Comparison of ENCODE assay signal across 9 cellular contexts in the genomic region with DNA sequence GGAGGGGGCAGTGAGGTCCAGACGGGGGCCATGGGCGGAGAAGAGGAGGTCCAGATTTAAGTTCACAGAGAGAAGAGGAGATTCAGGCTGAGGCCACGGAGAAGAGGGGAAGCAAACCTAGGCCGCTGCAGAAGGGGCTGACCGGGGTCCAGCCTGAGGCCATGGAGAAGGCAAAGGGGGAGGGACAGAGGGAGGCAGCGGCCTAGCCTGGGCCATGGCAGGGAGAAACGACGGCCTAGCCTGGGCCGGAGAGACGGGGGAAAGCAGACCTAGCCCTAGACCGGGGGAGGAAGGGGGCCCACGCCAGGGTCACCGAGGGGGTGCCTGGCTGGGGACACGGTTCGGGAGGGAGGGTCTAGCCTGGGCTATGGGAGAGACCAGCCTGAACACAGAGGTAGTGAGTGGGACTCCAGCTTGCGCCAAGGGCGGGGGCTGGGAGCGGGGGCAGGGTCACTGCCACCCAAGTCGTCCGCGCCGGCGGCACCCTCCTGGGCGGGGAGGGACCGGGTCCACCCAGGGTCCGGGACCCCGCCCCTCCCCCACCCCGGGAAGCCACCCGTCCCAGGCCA. TPM values are rescaled to one million over a fixed set of nuclear protein-coding genes. Genes with fewer than 3 reads are reported as not detected.
DNase-seq lines count a peak whose midpoint lies in the region; ATAC-seq, FAIRE-seq and TF ChIP-seq lines count a peak whose summit lies in the region.
"Had no signal": no experiment of that assay in that cellular context is flagged by ENCODE, and none has a peak within 500 bp of the region (broad histone marks: within the 10 kb centered on the region; RNA-seq: fewer than 3 reads in every experiment).

No MANE protein-coding gene starts in this region.

- DNase-seq in COR-L47 (lab: John Stamatoyannopoulos, UW) (peak; percentile 43), HTR-8/SVneo (ENCODE audit: insufficient read length, low spot score) (peak; percentile 23), hepatocyte (ENCODE audit: low spot score) (peak; percentile 61), skeletal muscle cell (ENCODE audit: low read depth) (no peak)
- no peak for DNase-seq in activated naive CD8-positive, alpha-beta T cell treated with anti-CD3 and anti-CD28 coated beads for 36 hours
- no peak for DNase-seq in central memory CD4-positive, alpha-beta T cell

- no peaks in the 10 kb centered on the region for H3K9me2 ChIP-seq in hepatocyte (replicated peaks; ENCODE audit: insufficient read depth)

- no peaks in the 10 kb centered on the region for H3K27me3 ChIP-seq in hepatocyte

- ATAC-seq in GM21360 (IDR thresholded peaks at IDR 0.05; ENCODE audit: unreplicated experiment) (peak; percentile 17), GM18858 (IDR thresholded peaks at IDR 0.05; ENCODE audit: unreplicated experiment) (no peak)

- H3K4me1 ChIP-seq in hepatocyte (ENCODE audit: insufficient read depth): peaks cover 48% of the 10 kb centered on the region

- no peaks in the 10 kb centered on the region for H3K9me3 ChIP-seq in hepatocyte (ENCODE audit: low read depth)

- H3K27me3 Mint-ChIP-seq in activated naive CD8-positive, alpha-beta T cell treated with anti-CD3 and anti-CD28 coated beads for 36 hours: no peaks in the 10 kb centered on the region

- peaks cover 58% of the 10 kb centered on the region for H3K79me2 ChIP-seq in hepatocyte

- H3K27ac ChIP-seq in hepatocyte: peak overlapping the region; percentile 100

- peaks cover 63% of the 10 kb centered on the region for H3K4me1 Mint-ChIP-seq in activated naive CD8-positive, alpha-beta T cell treated with anti-CD3 and anti-CD28 coated beads for 36 hours

- H3K4me3 Mint-ChIP-seq in activated naive CD8-positive, alpha-beta T cell treated with anti-CD3 and anti-CD28 coated beads for 36 hours: peak overlapping the region; percentile 97

- 0% methylated on average over 5 of the region's 29 CpGs for WGBS in hepatocyte (ENCODE audit: low lambda C conversion rate, missing lambda C conversion rate)

- peaks cover 48% of the 10 kb centered on the region for H4K20me1 ChIP-seq in hepatocyte (ENCODE audit: insufficient read depth, poor library complexity, severe bottlenecking)

- peak overlapping the region; percentile 94 for H3K27ac Mint-ChIP-seq in activated naive CD8-positive, alpha-beta T cell treated with anti-CD3 and anti-CD28 coated beads for 36 hours

- no peak for FAIRE-seq in HTR-8/SVneo (lab: Jason Lieb, UNC)
- FAIRE-seq: TTC549 had no signal

- peak overlapping the region; percentile 65 for H2AFZ ChIP-seq in hepatocyte

- no peak for TF ChIP-seq CTCF in hepatocyte (IDR thresholded peaks at IDR 0.05; ENCODE audit: poor library complexity)

- peak overlapping the region; percentile 98 for H3K4me2 ChIP-seq in hepatocyte

- no peaks in the 10 kb centered on the region for H3K36me3 ChIP-seq in hepatocyte (replicated peaks; ENCODE audit: insufficient read depth, low read depth)

- H3K36me3 Mint-ChIP-seq in activated naive CD8-positive, alpha-beta T cell treated with anti-CD3 and anti-CD28 coated beads for 36 hours: peaks cover 17% of the 10 kb centered on the region

- no peaks in the 10 kb centered on the region for H3K9me3 Mint-ChIP-seq in activated naive CD8-positive, alpha-beta T cell treated with anti-CD3 and anti-CD28 coated beads for 36 hours

- H3K4me3 ChIP-seq in hepatocyte (peak overlapping the region; percentile 100), skeletal muscle cell (ENCODE audit: low read depth, low read length) (peak overlapping the region; percentile 96)

RNA-seq across cellular contexts. Expression of a gene that starts 0.5 kb away (rescaled TPM):
- 100 to 1,000 TPM; 324 to 332 TPM for total RNA-seq in activated naive CD8-positive, alpha-beta T cell treated with anti-CD3 and anti-CD28 coated beads for 36 hours
- total RNA-seq in hepatocyte: 139 and 165 TPM in 2 replicates
- polyA plus RNA-seq in hepatocyte: 260 and 261 TPM in 2 replicates

Comparison
In these comparisons a context has a peak if more than half of its experiments do, and no peak if none do; other contexts are left out.
1. DNase-seq: peak in COR-L47 (single experiment), HTR-8/SVneo (single experiment) and hepatocyte (single experiment); none in activated naive CD8-positive, alpha-beta T cell treated with anti-CD3 and anti-CD28 coated beads for 36 hours (single experiment), skeletal muscle cell (single experiment) and central memory CD4-positive, alpha-beta T cell (single experiment).